ENCODE assay signal across 10 cellular contexts in genomic region chr4:2803624-2804448, GRCh38. TPM values are rescaled to one million over a fixed set of nuclear protein-coding genes. Genes with fewer than 3 reads are reported as not detected.
DNase-seq lines count a peak whose midpoint lies in the region; ATAC-seq and TF ChIP-seq lines count a peak whose summit lies in the region.
"Had no signal": no experiment of that assay in that cellular context is flagged by ENCODE, and none has a peak within 500 bp of the region (broad histone marks: within the 10 kb centered on the region; RNA-seq: fewer than 3 reads in every experiment).

No MANE protein-coding gene starts in this region.

- H3K9me3 ChIP-seq in left ventricle myocardium inferior (replicated peaks) (no peaks in the 10 kb centered on the region), stomach (no peaks in the 10 kb centered on the region)

- H3K27ac ChIP-seq in RWPE1 (peak overlapping the region; percentile 90), left ventricle myocardium inferior (replicated peaks) (peak overlapping the region; percentile 89), stomach (peak overlapping the region in 4 of 5 donors; percentile 83 to 93 (median 87))

- no peak for ATAC-seq in GM18520 (IDR thresholded peaks at IDR 0.05; ENCODE audit: unreplicated experiment)

- intact Hi-C loops in left ventricle myocardium inferior (cut with micrococcal nuclease): no loop called here
- intact Hi-C loops in stomach (cut with DNase I; ENCODE audit: low total_unique reads): no loop called here

- peaks cover 95% of the 10 kb centered on the region for H3K4me1 ChIP-seq in left ventricle myocardium inferior
- H3K4me1 ChIP-seq in stomach: peaks cover 69 to 95% (median 90%) of the 10 kb centered on the region in 4 donors

- H3K4me3 ChIP-seq in left ventricle myocardium inferior: no peak overlapping the region
- H3K4me3 ChIP-seq in stomach: no peak overlapping the region

- 85 to 93% (median 90%) methylated on average over 12 to 20 of the region's 20 CpGs for WGBS in stomach, 5 donors

- TF ChIP-seq EP300 in stomach (IDR thresholded peaks at IDR 0.05): no peak

- H3K36me3 ChIP-seq in left ventricle myocardium inferior: no peaks in the 10 kb centered on the region
- H3K36me3 ChIP-seq in stomach: no peaks in the 10 kb centered on the region

- TF ChIP-seq CTCF in RWPE1 (conservative IDR thresholded peaks at IDR 0.05; ENCODE audit: low read depth) (no peak), left ventricle myocardium inferior (IDR thresholded peaks at IDR 0.05; ENCODE audit: borderline replicate concordance) (no peak), stomach (IDR thresholded peaks at IDR 0.05) (no peak), GM20000 (IDR thresholded peaks at IDR 0.05; ENCODE audit: extremely low read depth, missing control alignments) (no peak)

- no peak for TF ChIP-seq POLR2A in stomach (IDR thresholded peaks at IDR 0.05)

- CTCF ChIA-PET in RWPE1 (lab: Yijun Ruan, JAX): interaction anchor here (0.6 kb wide), 2 partner anchors 12 to 393 kb away, joined by 4 read pairs; no protein-coding TSS in a partner anchor

- POLR2A ChIA-PET in RWPE1 (lab: Yijun Ruan, JAX; ENCODE audit: low non-redundant PET): no interaction called here

- H3K27me3 ChIP-seq in left ventricle myocardium inferior (ENCODE audit: low read depth) (no peaks in the 10 kb centered on the region), stomach (no peaks in the 10 kb centered on the region)

- DNase-seq in HUDEP-2 (lab: John Stamatoyannopoulos, UW; ENCODE audit: unreplicated experiment in 76 of 76): peak in 61 of 76 experiments; percentile 10 to 79 (median 50)
- no peak for DNase-seq in RWPE1 (ENCODE audit: low spot score)
- DNase-seq in left ventricle myocardium inferior: peak; percentile 21
- DNase-seq in stomach: no peak
- no peak for DNase-seq in GM20000 (ENCODE audit: low spot score)
- no peak for DNase-seq in activated effector memory CD4-positive, alpha-beta T cell treated with Interleukin-2 at 50 U/mL for 16 hours
- DNase-seq: activated CD4-positive, alpha-beta T cell treated with anti-CD3 and anti-CD28 coated beads for 4 hours; effector CD4-positive, alpha-beta T cell; SHP77 treated with DMSO at 0.1 percent for 48 hours had no signal

RNA-seq across cellular contexts. Expression of gene SH3BP2, which starts 11.0 kb away (rescaled TPM):
- 24.7 TPM for total RNA-seq in left ventricle myocardium inferior
- 100 to 1,000 TPM in 2 of 5 donors, 10 to 100 TPM in 3; 31.8 to 151 (median 89.9) TPM for total RNA-seq in stomach
- 10 to 100 TPM in 2 of 3 donors, 1 to 10 TPM in 1; 9.0 to 26.7 (median 11.1) TPM for polyA plus RNA-seq in stomach

RNA-seq across cellular contexts. Expression of gene ADD1, which starts 39.8 kb away (rescaled TPM):
- total RNA-seq in left ventricle myocardium inferior: 212 TPM
- 1,000 to 10,000 TPM in 1 of 5 donors, 100 to 1,000 TPM in 4; 162 to 1,174 (median 290) TPM for total RNA-seq in stomach
- 100 to 1,000 TPM; 103 to 197 (median 127) TPM for polyA plus RNA-seq in stomach

RNA-seq across cellular contexts. Expression of gene TNIP2, which starts 47.7 kb away (rescaled TPM):
- total RNA-seq in left ventricle myocardium inferior (19.4 TPM), stomach (100 to 1,000 TPM in 2 of 5 donors, 10 to 100 TPM in 3; 18.7 to 194 (median 59.6) TPM)
- polyA plus RNA-seq in stomach: 10 to 100 TPM; 36.1 to 42.5 (median 37.6) TPM

Comparison
In these comparisons a context has a peak if more than half of its experiments do, and no peak if none do; other contexts are left out.
1. DNase-seq: peak in HUDEP-2 (61 of 76) and left ventricle myocardium inferior (single experiment); none in RWPE1 (single experiment), stomach (single experiment), GM20000 (single experiment) and activated effector memory CD4-positive, alpha-beta T cell treated with Interleukin-2 at 50 U/mL for 16 hours (single experiment).
2. Peak in every context shown above with its lines, with median percentiles within 50 percentile points of each other: H3K27ac ChIP-seq.